Comparison of ENCODE assay signal across 1 cellular context in the genomic region with DNA sequence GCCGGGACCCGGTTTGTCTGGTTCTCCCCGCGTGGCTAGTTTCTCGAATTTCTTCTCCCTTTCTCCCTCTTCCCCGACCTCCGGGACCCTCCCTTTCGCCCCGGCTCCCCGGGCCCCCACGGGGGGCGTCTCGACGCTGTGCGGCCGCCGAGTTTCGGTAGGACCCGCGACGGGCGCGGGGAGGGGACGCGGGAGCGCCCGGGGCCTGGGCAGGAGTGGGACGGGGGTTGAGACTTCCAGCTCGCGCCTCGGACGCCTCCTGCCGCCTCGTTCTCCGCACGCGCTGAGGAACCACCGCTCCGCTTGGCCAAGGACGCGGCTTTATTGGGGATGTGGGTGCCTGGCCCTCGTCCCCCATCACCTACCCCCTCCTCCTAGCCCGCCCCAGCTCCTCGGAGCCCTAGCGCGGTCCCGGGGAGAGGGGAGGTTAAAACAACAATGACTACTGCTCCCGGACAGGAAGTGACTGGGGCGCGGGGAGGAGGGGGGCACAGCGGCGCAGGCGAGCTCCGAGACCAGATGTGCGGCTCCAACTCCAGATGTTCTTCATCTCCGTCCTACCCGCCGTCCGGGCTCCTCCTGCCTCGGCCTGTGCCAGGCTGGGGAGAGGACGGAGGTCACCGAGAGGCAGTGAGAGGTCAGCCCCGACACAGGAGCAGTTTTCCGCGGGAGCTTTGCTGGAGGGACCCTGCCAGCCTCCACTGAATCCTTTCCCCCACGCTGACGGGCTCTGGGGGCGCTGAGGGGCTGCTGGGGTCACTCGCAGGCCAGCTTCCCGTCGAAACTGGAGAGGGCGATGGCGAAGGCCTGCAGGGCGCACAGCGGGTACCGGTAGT.
A peak's percentile ranks its signal among the peaks of the same experiment; 100 is the strongest.
TF ChIP-seq lines count a peak whose summit lies in the region.

No MANE protein-coding gene starts in this region.

TF ChIP-seq in K562, 482 proteins besides CTCF, POLR2A, EP300 and RAD21 (continued from another document and continues in another):
- TF ChIP-seq, protein P1, sequence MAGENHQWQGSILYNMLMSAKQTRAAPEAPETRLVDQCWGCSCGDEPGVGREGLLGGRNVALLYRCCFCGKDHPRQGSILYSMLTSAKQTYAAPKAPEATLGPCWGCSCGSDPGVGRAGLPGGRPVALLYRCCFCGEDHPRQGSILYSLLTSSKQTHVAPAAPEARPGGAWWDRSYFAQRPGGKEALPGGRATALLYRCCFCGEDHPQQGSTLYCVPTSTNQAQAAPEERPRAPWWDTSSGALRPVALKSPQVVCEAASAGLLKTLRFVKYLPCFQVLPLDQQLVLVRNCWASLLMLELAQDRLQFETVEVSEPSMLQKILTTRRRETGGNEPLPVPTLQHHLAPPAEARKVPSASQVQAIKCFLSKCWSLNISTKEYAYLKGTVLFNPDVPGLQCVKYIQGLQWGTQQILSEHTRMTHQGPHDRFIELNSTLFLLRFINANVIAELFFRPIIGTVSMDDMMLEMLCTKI (IDR thresholded peaks at IDR 0.05; ENCODE audit: partially characterized antibody), result no peak
- no peak for TF ChIP-seq DPF2 (IDR thresholded peaks at IDR 0.05)
- TF ChIP-seq BMI1 (IDR thresholded peaks at IDR 0.05; ENCODE audit: low read length), result no peak
- TF ChIP-seq NFE2 (IDR thresholded peaks at IDR 0.05; ENCODE audit: low read depth), result no peak
- TF ChIP-seq NCOR1 (IDR thresholded peaks at IDR 0.05), result 0 out of 2 replicates have a peak, but pooled peaks have one; percentile 45
- peak; percentile 78; the same call in 1 of the 2 replicates for TF ChIP-seq EP400 (IDR thresholded peaks at IDR 0.05)
- no peak; the same call in 1 of the 2 replicates for TF ChIP-seq SRSF1 (IDR thresholded peaks at IDR 0.05; ENCODE audit: low read depth, low read length)
- TF ChIP-seq, protein P2, sequence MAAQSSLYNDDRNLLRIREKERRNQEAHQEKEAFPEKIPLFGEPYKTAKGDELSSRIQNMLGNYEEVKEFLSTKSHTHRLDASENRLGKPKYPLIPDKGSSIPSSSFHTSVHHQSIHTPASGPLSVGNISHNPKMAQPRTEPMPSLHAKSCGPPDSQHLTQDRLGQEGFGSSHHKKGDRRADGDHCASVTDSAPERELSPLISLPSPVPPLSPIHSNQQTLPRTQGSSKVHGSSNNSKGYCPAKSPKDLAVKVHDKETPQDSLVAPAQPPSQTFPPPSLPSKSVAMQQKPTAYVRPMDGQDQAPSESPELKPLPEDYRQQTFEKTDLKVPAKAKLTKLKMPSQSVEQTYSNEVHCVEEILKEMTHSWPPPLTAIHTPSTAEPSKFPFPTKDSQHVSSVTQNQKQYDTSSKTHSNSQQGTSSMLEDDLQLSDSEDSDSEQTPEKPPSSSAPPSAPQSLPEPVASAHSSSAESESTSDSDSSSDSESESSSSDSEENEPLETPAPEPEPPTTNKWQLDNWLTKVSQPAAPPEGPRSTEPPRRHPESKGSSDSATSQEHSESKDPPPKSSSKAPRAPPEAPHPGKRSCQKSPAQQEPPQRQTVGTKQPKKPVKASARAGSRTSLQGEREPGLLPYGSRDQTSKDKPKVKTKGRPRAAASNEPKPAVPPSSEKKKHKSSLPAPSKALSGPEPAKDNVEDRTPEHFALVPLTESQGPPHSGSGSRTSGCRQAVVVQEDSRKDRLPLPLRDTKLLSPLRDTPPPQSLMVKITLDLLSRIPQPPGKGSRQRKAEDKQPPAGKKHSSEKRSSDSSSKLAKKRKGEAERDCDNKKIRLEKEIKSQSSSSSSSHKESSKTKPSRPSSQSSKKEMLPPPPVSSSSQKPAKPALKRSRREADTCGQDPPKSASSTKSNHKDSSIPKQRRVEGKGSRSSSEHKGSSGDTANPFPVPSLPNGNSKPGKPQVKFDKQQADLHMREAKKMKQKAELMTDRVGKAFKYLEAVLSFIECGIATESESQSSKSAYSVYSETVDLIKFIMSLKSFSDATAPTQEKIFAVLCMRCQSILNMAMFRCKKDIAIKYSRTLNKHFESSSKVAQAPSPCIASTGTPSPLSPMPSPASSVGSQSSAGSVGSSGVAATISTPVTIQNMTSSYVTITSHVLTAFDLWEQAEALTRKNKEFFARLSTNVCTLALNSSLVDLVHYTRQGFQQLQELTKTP (IDR thresholded peaks at IDR 0.05; ENCODE audit: low read depth in 1 of 2, partially characterized antibody in 2 of 2), result no peak
- no peak for TF ChIP-seq ETS2 (tag; IDR thresholded peaks at IDR 0.05; ENCODE audit: borderline replicate concordance, poor library complexity, severe bottlenecking)
- TF ChIP-seq, protein P3, sequence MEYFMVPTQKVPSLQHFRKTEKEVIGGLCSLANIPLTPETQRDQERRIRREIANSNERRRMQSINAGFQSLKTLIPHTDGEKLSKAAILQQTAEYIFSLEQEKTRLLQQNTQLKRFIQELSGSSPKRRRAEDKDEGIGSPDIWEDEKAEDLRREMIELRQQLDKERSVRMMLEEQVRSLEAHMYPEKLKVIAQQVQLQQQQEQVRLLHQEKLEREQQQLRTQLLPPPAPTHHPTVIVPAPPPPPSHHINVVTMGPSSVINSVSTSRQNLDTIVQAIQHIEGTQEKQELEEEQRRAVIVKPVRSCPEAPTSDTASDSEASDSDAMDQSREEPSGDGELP (CRISPR knock-in tag; IDR thresholded peaks at IDR 0.05; ENCODE audit: borderline replicate concordance), result peak; percentile 87
- TF ChIP-seq, protein P4, sequence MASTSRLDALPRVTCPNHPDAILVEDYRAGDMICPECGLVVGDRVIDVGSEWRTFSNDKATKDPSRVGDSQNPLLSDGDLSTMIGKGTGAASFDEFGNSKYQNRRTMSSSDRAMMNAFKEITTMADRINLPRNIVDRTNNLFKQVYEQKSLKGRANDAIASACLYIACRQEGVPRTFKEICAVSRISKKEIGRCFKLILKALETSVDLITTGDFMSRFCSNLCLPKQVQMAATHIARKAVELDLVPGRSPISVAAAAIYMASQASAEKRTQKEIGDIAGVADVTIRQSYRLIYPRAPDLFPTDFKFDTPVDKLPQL (IDR thresholded peaks at IDR 0.05; ENCODE audit: extremely low read depth, insufficient read length), result no peak
- no peak for TF ChIP-seq KLF1 (tag; IDR thresholded peaks at IDR 0.05)
- TF ChIP-seq SAFB (IDR thresholded peaks at IDR 0.05; ENCODE audit: borderline replicate concordance, low read depth, low read length), result peak; percentile 53
- no peak for TF ChIP-seq ZNF696 (CRISPR knock-in tag; conservative IDR thresholded peaks at IDR 0.05)
- TF ChIP-seq, protein P5, sequence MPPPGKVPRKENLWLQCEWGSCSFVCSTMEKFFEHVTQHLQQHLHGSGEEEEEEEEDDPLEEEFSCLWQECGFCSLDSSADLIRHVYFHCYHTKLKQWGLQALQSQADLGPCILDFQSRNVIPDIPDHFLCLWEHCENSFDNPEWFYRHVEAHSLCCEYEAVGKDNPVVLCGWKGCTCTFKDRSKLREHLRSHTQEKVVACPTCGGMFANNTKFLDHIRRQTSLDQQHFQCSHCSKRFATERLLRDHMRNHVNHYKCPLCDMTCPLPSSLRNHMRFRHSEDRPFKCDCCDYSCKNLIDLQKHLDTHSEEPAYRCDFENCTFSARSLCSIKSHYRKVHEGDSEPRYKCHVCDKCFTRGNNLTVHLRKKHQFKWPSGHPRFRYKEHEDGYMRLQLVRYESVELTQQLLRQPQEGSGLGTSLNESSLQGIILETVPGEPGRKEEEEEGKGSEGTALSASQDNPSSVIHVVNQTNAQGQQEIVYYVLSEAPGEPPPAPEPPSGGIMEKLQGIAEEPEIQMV (tag; conservative IDR thresholded peaks at IDR 0.05; ENCODE audit: low read depth), result no peak
- TF ChIP-seq ZFX (CRISPR knock-in tag; IDR thresholded peaks at IDR 0.05), result peak; percentile 93
- TF ChIP-seq FIP1L1 (IDR thresholded peaks at IDR 0.05; ENCODE audit: low read depth, low read length, poor library complexity, severe bottlenecking), result peak; percentile 82
- TF ChIP-seq, protein P6, sequence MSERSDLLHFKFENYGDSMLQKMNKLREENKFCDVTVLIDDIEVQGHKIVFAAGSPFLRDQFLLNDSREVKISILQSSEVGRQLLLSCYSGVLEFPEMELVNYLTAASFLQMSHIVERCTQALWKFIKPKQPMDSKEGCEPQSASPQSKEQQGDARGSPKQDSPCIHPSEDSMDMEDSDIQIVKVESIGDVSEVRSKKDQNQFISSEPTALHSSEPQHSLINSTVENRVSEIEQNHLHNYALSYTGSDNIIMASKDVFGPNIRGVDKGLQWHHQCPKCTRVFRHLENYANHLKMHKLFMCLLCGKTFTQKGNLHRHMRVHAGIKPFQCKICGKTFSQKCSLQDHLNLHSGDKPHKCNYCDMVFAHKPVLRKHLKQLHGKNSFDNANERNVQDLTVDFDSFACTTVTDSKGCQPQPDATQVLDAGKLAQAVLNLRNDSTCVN (CRISPR knock-in tag; IDR thresholded peaks at IDR 0.05), result no peak
- peak; percentile 78 for TF ChIP-seq ZNF224 (CRISPR knock-in tag; IDR thresholded peaks at IDR 0.05)
- TF ChIP-seq DACH1 (IDR thresholded peaks at IDR 0.05; ENCODE audit: partially characterized antibody), result no peak
- no peak for TF ChIP-seq EZH2 (IDR thresholded peaks at IDR 0.05; ENCODE audit: borderline replicate concordance, low read depth, low read length)
- peak; percentile 64; the same call in 1 of the 2 replicates for TF ChIP-seq CBFA2T3 (IDR thresholded peaks at IDR 0.05)
- no peak for TF ChIP-seq RBM39 (optimal IDR thresholded peaks at IDR 0.05; ENCODE audit: low read depth, low read length)
- TF ChIP-seq XRCC3 (IDR thresholded peaks at IDR 0.05), result no peak
- TF ChIP-seq NUFIP1 (IDR thresholded peaks at IDR 0.05; ENCODE audit: partially characterized antibody), result no peak
- no peak for TF ChIP-seq CREBBP (IDR thresholded peaks at IDR 0.05; ENCODE audit: low read depth, low read length)
- peak; percentile 39; the same call in 1 of the 2 replicates for TF ChIP-seq ZNF282 (CRISPR knock-in tag; IDR thresholded peaks at IDR 0.05)
- no peak for TF ChIP-seq RFX7 (CRISPR knock-in tag; IDR thresholded peaks at IDR 0.05)
- TF ChIP-seq PHB2 (IDR thresholded peaks at IDR 0.05; ENCODE audit: low read depth), result no peak
- peak; percentile 89; the same call in 1 of the 2 replicates for TF ChIP-seq GABPB1 (CRISPR knock-in tag; IDR thresholded peaks at IDR 0.05)
- no peak for TF ChIP-seq SIX5 (IDR thresholded peaks at IDR 0.05; ENCODE audit: borderline replicate concordance in 1 of 2, insufficient read depth in 1 of 2, low read depth in 1 of 2, low read length in 2 of 2)
- TF ChIP-seq ZNF175 (CRISPR knock-in tag; IDR thresholded peaks at IDR 0.05; ENCODE audit: low read depth), result no peak
- TF ChIP-seq SETDB1 (IDR thresholded peaks at IDR 0.05; ENCODE audit: low read length), result no peak
- no peak for TF ChIP-seq ZC3H8 (IDR thresholded peaks at IDR 0.05)
- TF ChIP-seq, protein P7, sequence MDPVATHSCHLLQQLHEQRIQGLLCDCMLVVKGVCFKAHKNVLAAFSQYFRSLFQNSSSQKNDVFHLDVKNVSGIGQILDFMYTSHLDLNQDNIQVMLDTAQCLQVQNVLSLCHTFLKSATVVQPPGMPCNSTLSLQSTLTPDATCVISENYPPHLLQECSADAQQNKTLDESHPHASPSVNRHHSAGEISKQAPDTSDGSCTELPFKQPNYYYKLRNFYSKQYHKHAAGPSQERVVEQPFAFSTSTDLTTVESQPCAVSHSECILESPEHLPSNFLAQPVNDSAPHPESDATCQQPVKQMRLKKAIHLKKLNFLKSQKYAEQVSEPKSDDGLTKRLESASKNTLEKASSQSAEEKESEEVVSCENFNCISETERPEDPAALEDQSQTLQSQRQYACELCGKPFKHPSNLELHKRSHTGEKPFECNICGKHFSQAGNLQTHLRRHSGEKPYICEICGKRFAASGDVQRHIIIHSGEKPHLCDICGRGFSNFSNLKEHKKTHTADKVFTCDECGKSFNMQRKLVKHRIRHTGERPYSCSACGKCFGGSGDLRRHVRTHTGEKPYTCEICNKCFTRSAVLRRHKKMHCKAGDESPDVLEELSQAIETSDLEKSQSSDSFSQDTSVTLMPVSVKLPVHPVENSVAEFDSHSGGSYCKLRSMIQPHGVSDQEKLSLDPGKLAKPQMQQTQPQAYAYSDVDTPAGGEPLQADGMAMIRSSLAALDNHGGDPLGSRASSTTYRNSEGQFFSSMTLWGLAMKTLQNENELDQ (CRISPR knock-in tag; IDR thresholded peaks at IDR 0.05; ENCODE audit: borderline replicate concordance), result peak; percentile 86; the same call in 1 of the 2 replicates
- TF ChIP-seq MEIS2 (IDR thresholded peaks at IDR 0.05; ENCODE audit: partially characterized antibody), result no peak
- TF ChIP-seq, protein P8, sequence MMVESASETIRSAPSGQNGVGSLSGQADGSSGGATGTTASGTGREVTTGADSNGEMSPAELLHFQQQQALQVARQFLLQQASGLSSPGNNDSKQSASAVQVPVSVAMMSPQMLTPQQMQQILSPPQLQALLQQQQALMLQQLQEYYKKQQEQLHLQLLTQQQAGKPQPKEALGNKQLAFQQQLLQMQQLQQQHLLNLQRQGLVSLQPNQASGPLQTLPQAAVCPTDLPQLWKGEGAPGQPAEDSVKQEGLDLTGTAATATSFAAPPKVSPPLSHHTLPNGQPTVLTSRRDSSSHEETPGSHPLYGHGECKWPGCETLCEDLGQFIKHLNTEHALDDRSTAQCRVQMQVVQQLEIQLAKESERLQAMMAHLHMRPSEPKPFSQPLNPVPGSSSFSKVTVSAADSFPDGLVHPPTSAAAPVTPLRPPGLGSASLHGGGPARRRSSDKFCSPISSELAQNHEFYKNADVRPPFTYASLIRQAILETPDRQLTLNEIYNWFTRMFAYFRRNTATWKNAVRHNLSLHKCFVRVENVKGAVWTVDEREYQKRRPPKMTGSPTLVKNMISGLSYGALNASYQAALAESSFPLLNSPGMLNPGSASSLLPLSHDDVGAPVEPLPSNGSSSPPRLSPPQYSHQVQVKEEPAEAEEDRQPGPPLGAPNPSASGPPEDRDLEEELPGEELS (CRISPR knock-in tag; IDR thresholded peaks at IDR 0.05; ENCODE audit: borderline replicate concordance), result peak; percentile 90; the same call in 1 of the 2 replicates
- peak; percentile 92 for TF ChIP-seq RBFOX2 (IDR thresholded peaks at IDR 0.05; ENCODE audit: low read depth, low read length)
- no peak for TF ChIP-seq ZNF778 (CRISPR knock-in tag; IDR thresholded peaks at IDR 0.05)
- peak; percentile 62 for TF ChIP-seq CHD1 (IDR thresholded peaks at IDR 0.05; ENCODE audit: low read length)
- no peak for TF ChIP-seq MTF1 (CRISPR knock-in tag; IDR thresholded peaks at IDR 0.05; ENCODE audit: borderline replicate concordance)
- no peak for TF ChIP-seq ZNF444 (CRISPR knock-in tag; IDR thresholded peaks at IDR 0.05)
- no peak for TF ChIP-seq POLR2B (IDR thresholded peaks at IDR 0.05; ENCODE audit: low read depth, partially characterized antibody)
- no peak for TF ChIP-seq ZNF699 (CRISPR knock-in tag; IDR thresholded peaks at IDR 0.05; ENCODE audit: insufficient replicate concordance)
- TF ChIP-seq FOSL1 (tag; conservative IDR thresholded peaks at IDR 0.05), result peak; percentile 57; the same call in 1 of the 2 replicates
- peak; percentile 85 for TF ChIP-seq PCBP1 (IDR thresholded peaks at IDR 0.05; ENCODE audit: low read depth, low read length, poor library complexity, severe bottlenecking)
- TF ChIP-seq SPI1 (IDR thresholded peaks at IDR 0.05; ENCODE audit: borderline replicate concordance, low read depth, low read length), result peak; percentile 78
- no peak for TF ChIP-seq RUNX1 (IDR thresholded peaks at IDR 0.05; ENCODE audit: low read depth)
- no peak for TF ChIP-seq JUND (IDR thresholded peaks at IDR 0.05; ENCODE audit: borderline replicate concordance, low read depth, low read length)
- no peak for TF ChIP-seq JUND (tag; IDR thresholded peaks at IDR 0.05; ENCODE audit: borderline replicate concordance, low read depth, low read length)
- no peak for TF ChIP-seq ZC3H11A (IDR thresholded peaks at IDR 0.05; ENCODE audit: low read depth, low read length)
- peak; percentile 15; the same call in 1 of the 2 replicates for TF ChIP-seq KDM2B (CRISPR knock-in tag; IDR thresholded peaks at IDR 0.05)
